In the genomic region with DNA sequence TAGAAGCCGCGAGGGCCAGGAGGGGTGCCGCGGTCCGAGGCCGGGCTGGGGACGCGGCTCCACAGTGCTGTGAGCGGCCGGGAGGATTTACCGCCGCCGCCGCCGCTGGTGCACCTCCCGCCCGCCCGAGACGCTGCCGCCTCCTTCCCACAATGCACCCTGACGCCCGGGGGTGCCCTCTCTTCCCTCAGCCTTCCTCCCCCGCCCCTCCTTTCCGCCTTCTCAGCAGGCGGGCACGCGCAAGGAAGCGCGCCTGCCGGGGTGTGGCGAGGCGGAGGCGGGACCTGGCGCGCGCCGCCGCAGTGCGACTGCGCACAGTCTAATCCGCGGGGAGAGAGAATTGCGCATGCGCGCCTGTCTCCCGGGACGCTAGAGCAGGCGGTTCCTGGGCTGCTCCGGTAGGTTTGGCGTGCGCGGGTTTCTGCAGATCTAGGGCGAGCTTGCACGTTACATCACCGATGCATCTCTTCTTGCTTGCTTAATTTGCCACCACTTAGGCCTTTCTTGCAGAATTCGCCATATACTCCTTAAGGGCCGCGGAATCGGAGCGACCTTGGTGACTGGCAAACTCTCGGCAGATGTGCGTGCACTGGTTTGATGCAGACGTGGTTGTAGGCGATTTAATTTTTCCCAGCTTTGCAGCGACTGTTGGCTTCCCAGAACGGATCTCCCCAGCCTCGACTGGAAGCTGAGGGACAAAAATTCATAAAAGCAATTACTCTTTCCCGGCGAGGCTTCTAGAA, we compare ENCODE assay signal across 8 cellular contexts. TPM values are rescaled to one million over a fixed set of nuclear protein-coding genes. Genes with fewer than 3 reads are reported as not detected.
A peak's percentile ranks its signal among the peaks of the same experiment; 100 is the strongest.
DNase-seq lines count a peak whose midpoint lies in the region; ATAC-seq, FAIRE-seq and TF ChIP-seq lines count a peak whose summit lies in the region.

Gene GVQW3 (plus strand): TSS at position 347 of the 743 bp plus-strand sequence. CDS start 506 bp downstream, outside the sequence.
Gene THAP12 (minus strand): TSS at position 156 of the 743 bp plus-strand sequence. CDS start 296 bp downstream, outside the sequence.

- H3K9ac ChIP-seq in BLaER1 treated with 17β-estradiol and CSF1 and Interleukin-3, amounts not matched to agents 10 nM and 100 nM: peak within 1 kb of the TSS; percentile 94 to 98 (median 96)
- H3K9ac ChIP-seq in colonic mucosa (ENCODE audit: low read depth in 2 of 2, low read length in 2 of 2): peak within 1 kb of the TSS; percentile 83 to 90

- intact Hi-C loops in activated CD4-positive, alpha-beta T cell treated with anti-CD3 and anti-CD28 coated beads for 36 hours (cut with DNase I, micrococcal nuclease): loop anchor here (1.0 to 10.0 kb wide), 14 partner anchors 10 to 1984 kb away; partner anchors contain the start of genes UVRAG (in 2 of the 2), AAMDC (in 1 of the 2), ACER3 (in 1 of the 2) and CLNS1A (in 1 of the 2)
- intact Hi-C loops in colonic mucosa (cut with DNase I): loop anchor here (5.0 kb wide), 1 partner anchor 61 kb away; no protein-coding TSS in a partner anchor

- peak; percentile 66 for ATAC-seq in HG03442 (IDR thresholded peaks at IDR 0.05; ENCODE audit: unreplicated experiment)
- peak; percentile 90 for ATAC-seq in activated CD4-positive, alpha-beta T cell treated with anti-CD3 and anti-CD28 coated beads for 36 hours

- peaks cover 0 to 13% (median 4%) of the 10 kb centered on the region in 11 experiments; a peak in 7 of 22 replicates for H3K36me3 ChIP-seq in BLaER1 treated with 17β-estradiol and CSF1 and Interleukin-3, amounts not matched to agents 10 nM and 100 nM
- H3K36me3 ChIP-seq in colonic mucosa: no peaks in the 10 kb centered on the region

- peaks cover 31 to 50% (median 37%) of the 10 kb centered on the region in 10 experiments for H3K4me1 ChIP-seq in BLaER1 treated with 17β-estradiol and CSF1 and Interleukin-3, amounts not matched to agents 10 nM and 100 nM
- peaks cover 13% of the 10 kb centered on the region for H3K4me1 ChIP-seq in colonic mucosa

- peak; percentile 93 for DNase-seq in GM19239 (ENCODE audit: insufficient read length, low spot score)
- DNase-seq in NCI-H510A (lab: John Stamatoyannopoulos, UW): peak; percentile 97
- DNase-seq in activated CD4-positive, alpha-beta T cell treated with anti-CD3 and anti-CD28 coated beads for 36 hours: peak; percentile 98
- DNase-seq in colonic mucosa: peak; percentile 97
- peak; percentile 99 for DNase-seq in left kidney (ENCODE audit: low read depth, low spot score)
- peak; percentile 97 for DNase-seq in stimulated activated CD4-positive, alpha-beta T cell treated with anti-CD3 and anti-CD28 coated beads, Interleukin-1b, Interleukin-23, amount 100 ng/mL, for 48 hours

- peak; percentile 96 for FAIRE-seq in GM19239 (lab: Jason Lieb, UNC)

- no peaks in the 10 kb centered on the region for H3K27me3 Mint-ChIP-seq in activated CD4-positive, alpha-beta T cell treated with anti-CD3 and anti-CD28 coated beads for 36 hours

- peak within 1 kb of the TSS; percentile 92 to 99 (median 95) for H3K4me2 ChIP-seq in BLaER1 treated with 17β-estradiol and CSF1 and Interleukin-3, amounts not matched to agents 10 nM and 100 nM

- H3K4me3 ChIP-seq in BLaER1 treated with 17β-estradiol and CSF1 and Interleukin-3, amounts not matched to agents 10 nM and 100 nM: peak within 1 kb of the TSS; percentile 72 to 99 (median 96)
- H3K4me3 ChIP-seq in colonic mucosa: peak within 1 kb of the TSS; percentile 96

- H3K27me3 ChIP-seq in BLaER1 treated with 17β-estradiol and CSF1 and Interleukin-3, amounts not matched to agents 10 nM and 100 nM: no peaks in the 10 kb centered on the region
- H3K27me3 ChIP-seq in colonic mucosa: no peaks in the 10 kb centered on the region

- H3K27ac Mint-ChIP-seq in activated CD4-positive, alpha-beta T cell treated with anti-CD3 and anti-CD28 coated beads for 36 hours: peak within 1 kb of the TSS; percentile 95

- H3K4me1 Mint-ChIP-seq in activated CD4-positive, alpha-beta T cell treated with anti-CD3 and anti-CD28 coated beads for 36 hours: peaks cover 56% of the 10 kb centered on the region

- peaks cover 27 to 44% (median 39%) of the 10 kb centered on the region in 11 experiments; a peak in 20 of 22 replicates for H4K20me1 ChIP-seq in BLaER1 treated with 17β-estradiol and CSF1 and Interleukin-3, amounts not matched to agents 10 nM and 100 nM

- H3K27ac ChIP-seq in BLaER1 treated with 17β-estradiol and CSF1 and Interleukin-3, amounts not matched to agents 10 nM and 100 nM: peak within 1 kb of the TSS; percentile 89 to 96 (median 92)
- peak within 1 kb of the TSS; percentile 88 for H3K27ac ChIP-seq in colonic mucosa

- H3K9me3 Mint-ChIP-seq in activated CD4-positive, alpha-beta T cell treated with anti-CD3 and anti-CD28 coated beads for 36 hours (ENCODE audit: low read depth): no peaks in the 10 kb centered on the region

- H3K4me3 Mint-ChIP-seq in activated CD4-positive, alpha-beta T cell treated with anti-CD3 and anti-CD28 coated beads for 36 hours: peak within 1 kb of the TSS; percentile 82

- peaks cover 7% of the 10 kb centered on the region for H3K36me3 Mint-ChIP-seq in activated CD4-positive, alpha-beta T cell treated with anti-CD3 and anti-CD28 coated beads for 36 hours (ENCODE audit: low read depth)

- CTCF ChIA-PET in activated CD4-positive, alpha-beta T cell treated with anti-CD3 and anti-CD28 coated beads for 36 hours (lab: Charles Lee): no interaction called here

- H3K9me3 ChIP-seq in BLaER1 treated with 17β-estradiol and CSF1 and Interleukin-3, amounts not matched to agents 10 nM and 100 nM (replicated peaks in 1 of 11): no peaks in the 10 kb centered on the region
- H3K9me3 ChIP-seq in colonic mucosa: no peaks in the 10 kb centered on the region

- POLR2A ChIA-PET in activated CD4-positive, alpha-beta T cell treated with anti-CD3 and anti-CD28 coated beads for 36 hours (lab: Charles Lee): no interaction called here

- no peak for TF ChIP-seq CTCF in colonic mucosa (IDR thresholded peaks at IDR 0.05)

RNA-seq across cellular contexts. Expression of gene GVQW3, which starts in this region (rescaled TPM):
- 1 to 10 TPM; 3.2 to 3.7 TPM for total RNA-seq in activated CD4-positive, alpha-beta T cell treated with anti-CD3 and anti-CD28 coated beads for 36 hours
- 1 to 10 TPM; 2.2 to 2.8 TPM for total RNA-seq in colonic mucosa

RNA-seq across cellular contexts. Expression of gene THAP12, which starts in this region (rescaled TPM):
- total RNA-seq in activated CD4-positive, alpha-beta T cell treated with anti-CD3 and anti-CD28 coated beads for 36 hours: 10 to 100 TPM; 53.6 to 60.9 TPM
- 10 to 100 TPM; 34.4 to 41.6 TPM for total RNA-seq in colonic mucosa

Comparison
In these comparisons a context has a peak if more than half of its experiments do, and no peak if none do; other contexts are left out.
1. Peak in every context shown above with its lines: DNase-seq, ATAC-seq, H3K4me3 ChIP-seq and H3K27ac ChIP-seq.